Comparison of ENCODE assay signal across 8 cellular contexts in the genomic region with DNA sequence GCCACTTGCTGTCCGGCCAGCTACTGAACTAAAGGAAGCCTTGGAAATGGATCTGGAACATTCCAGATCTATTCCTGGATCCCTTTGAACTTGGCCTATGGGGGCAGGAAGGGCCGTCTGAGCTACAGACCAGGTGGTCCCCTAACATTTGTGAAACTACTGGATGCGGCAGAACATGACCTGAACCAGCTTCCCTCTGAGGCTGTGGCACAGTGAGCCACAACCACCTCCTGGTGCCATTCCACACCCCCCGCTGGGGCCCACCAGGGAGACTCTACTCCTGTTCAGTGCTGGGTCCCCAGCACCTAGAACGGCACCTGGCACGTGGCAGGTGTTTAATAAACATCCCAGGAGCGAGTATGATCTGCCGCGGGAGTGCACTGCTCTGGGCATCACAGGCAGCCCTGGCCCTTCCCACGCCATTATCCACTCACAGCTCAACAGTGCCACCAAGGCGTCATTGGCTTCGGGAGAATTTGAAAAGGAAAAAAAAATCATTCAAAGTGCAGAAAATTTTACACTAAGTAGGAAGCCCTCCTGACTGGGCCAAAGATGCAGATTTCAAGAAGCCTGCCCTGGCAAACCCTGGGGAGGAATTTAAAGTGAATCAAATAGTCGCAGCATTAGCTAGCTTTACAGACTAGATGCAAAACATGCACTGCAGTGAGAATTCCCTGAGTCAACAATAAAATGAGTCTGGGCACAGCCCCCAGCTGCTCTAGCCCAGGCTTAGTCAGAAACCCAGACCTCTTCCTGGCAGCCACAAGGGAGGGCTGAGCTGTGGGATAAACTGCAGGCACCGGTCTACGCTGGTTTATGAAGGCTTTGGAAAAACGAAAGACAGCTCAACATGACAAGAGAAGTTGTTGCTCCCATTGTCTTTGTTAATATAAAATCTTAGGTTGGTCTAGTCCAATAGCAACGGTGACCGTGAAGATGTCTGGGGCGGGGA. TPM values are rescaled to one million over a fixed set of nuclear protein-coding genes. Genes with fewer than 3 reads are reported as not detected.
DNase-seq lines count a peak whose midpoint lies in the region; ATAC-seq and TF ChIP-seq lines count a peak whose summit lies in the region.

No MANE protein-coding gene starts in this region.

- no peak overlapping the region for H3K27ac ChIP-seq in foreskin keratinocyte

- DNase-seq in NCI-H345 (lab: John Stamatoyannopoulos, UW), result peak; percentile 4
- DNase-seq in NCI-H345 treated with DMSO at 0.1 percent for 48 hours (lab: John Stamatoyannopoulos, UW; ENCODE audit: unreplicated experiment), result no peak
- peak; percentile 31 for DNase-seq in OCI-M1 (lab: John Stamatoyannopoulos, UW)
- DNase-seq in foreskin keratinocyte, result peak; percentile 64 to 79
- peak; percentile 87 for DNase-seq in stromal cell of bone marrow (ENCODE audit: low read depth)
- no peak for DNase-seq in activated CD4-positive, alpha-beta T cell treated with anti-CD3 and anti-CD28 coated beads for 1 hour

- ATAC-seq in foreskin keratinocyte (peak; percentile 78), HG03521 (IDR thresholded peaks at IDR 0.05; ENCODE audit: unreplicated experiment) (no peak), HG02981 (IDR thresholded peaks at IDR 0.05; ENCODE audit: unreplicated experiment) (no peak)

- peak; percentile 66 for TF ChIP-seq CTCF in foreskin keratinocyte (conservative IDR thresholded peaks at IDR 0.05)

- peaks cover 2% of the 10 kb centered on the region for H3K27me3 ChIP-seq in foreskin keratinocyte

- no peaks in the 10 kb centered on the region for H3K4me1 ChIP-seq in foreskin keratinocyte

RNA-seq across cellular contexts. Expression of gene EFCAB6, which starts 14.3 kb away (rescaled TPM):
- 0.24 and 0.35 TPM in 2 replicates for total RNA-seq in foreskin keratinocyte
- 0.09 and 0.13 TPM in 2 replicates for polyA plus RNA-seq in foreskin keratinocyte

RNA-seq across cellular contexts. Expression of gene SULT4A1, which starts 35.9 kb away (rescaled TPM):
- total RNA-seq in foreskin keratinocyte, result not detected in 2 replicates
- 0.04 TPM in 1 of 2 replicates, not detected in the other for polyA plus RNA-seq in foreskin keratinocyte

Comparison
In these comparisons a context has a peak if more than half of its experiments do, and no peak if none do; other contexts are left out.
1. DNase-seq: peak in NCI-H345 (single experiment), OCI-M1 (single experiment), foreskin keratinocyte (2 of 2) and stromal cell of bone marrow (single experiment); none in NCI-H345 treated with DMSO at 0.1 percent for 48 hours (single experiment) and activated CD4-positive, alpha-beta T cell treated with anti-CD3 and anti-CD28 coated beads for 1 hour (single experiment).